Comparison of ENCODE assay signal across 8 cellular contexts in genomic region chr6:148520109-148520841, GRCh38.
DNase-seq lines count a peak whose midpoint lies in the region; ATAC-seq lines count a peak whose summit lies in the region.

No MANE protein-coding gene starts in this region.

- intact Hi-C loops in posterior vena cava (cut with DNase I) = no loop called here

- peak; percentile 80 for ATAC-seq in GM18873 (IDR thresholded peaks at IDR 0.05; ENCODE audit: low FRiP score, unreplicated experiment)
- peak; percentile 87 for ATAC-seq in HG02588 (IDR thresholded peaks at IDR 0.05; ENCODE audit: unreplicated experiment)

- DNase-seq in MV-4-11 (lab: John Stamatoyannopoulos, UW) (peak; percentile 89), posterior vena cava (ENCODE audit: low spot score) (peak; percentile 78), NCI-H2029 (lab: John Stamatoyannopoulos, UW) (no peak), GM03348 (ENCODE audit: low spot score) (no peak), islet precursor cell (no peak)
- DNase-seq in activated CD4-positive, alpha-beta T cell treated with anti-CD3 and anti-CD28 coated beads, Interleukin-2, amount 50 U/mL, for 48 hours = no peak

Comparison
In these comparisons a context has a peak if more than half of its experiments do, and no peak if none do; other contexts are left out.
1. DNase-seq: peak in MV-4-11 (single experiment) and posterior vena cava (single experiment); none in NCI-H2029 (single experiment), activated CD4-positive, alpha-beta T cell treated with anti-CD3 and anti-CD28 coated beads, Interleukin-2, amount 50 U/mL, for 48 hours (0 of 2), GM03348 (single experiment) and islet precursor cell (single experiment).